Comparison of ENCODE assay signal across 35 cellular contexts in genomic region chr17:64998436-64999190, GRCh38. TPM values are rescaled to one million over a fixed set of nuclear protein-coding genes. Genes with fewer than 3 reads are reported as not detected.
DNase-seq lines count a peak whose midpoint lies in the region; ATAC-seq, FAIRE-seq and TF ChIP-seq lines count a peak whose summit lies in the region.
"Had no signal": no experiment of that assay in that cellular context is flagged by ENCODE, and none has a peak within 500 bp of the region (broad histone marks: within the 10 kb centered on the region; RNA-seq: fewer than 3 reads in every experiment).

No MANE protein-coding gene starts in this region.

- H3K79me2 ChIP-seq in SK-N-SH (ENCODE audit: insufficient read depth), result no peaks in the 10 kb centered on the region
- no peaks in the 10 kb centered on the region for H3K79me2 ChIP-seq in GM12878 (ENCODE audit: control insufficient read depth, insufficient read depth, low read length)

- H3K27me3 ChIP-seq in SK-N-SH (ENCODE audit: insufficient read depth) (no peaks in the 10 kb centered on the region), GM12878 (replicated peaks in 1 of 2; ENCODE audit: control insufficient read depth in 2 of 2, insufficient read depth in 2 of 2, low read length in 1 of 2) (no peaks in the 10 kb centered on the region)
- H3K27me3 ChIP-seq: ascending aorta, cardiac muscle cell, left lung, neutrophil, testis had no signal

- H3K4me1 ChIP-seq in SK-N-SH (ENCODE audit: control insufficient read depth in 1 of 2, insufficient read depth in 2 of 2, low read depth in 1 of 2, low read length in 1 of 2) (no peaks in the 10 kb centered on the region), GM12878 (ENCODE audit: control insufficient read depth, insufficient read depth, low read length) (no peaks in the 10 kb centered on the region)
- H3K4me1 ChIP-seq: ascending aorta, left lung, testis had no signal

- TF ChIP-seq EP300 in SK-N-SH (IDR thresholded peaks at IDR 0.05; ENCODE audit: borderline replicate concordance in 1 of 2, low read depth in 1 of 2, low read length in 1 of 2), result no peak
- no peak for TF ChIP-seq EP300 in GM12878 (IDR thresholded peaks at IDR 0.05; ENCODE audit: borderline replicate concordance in 1 of 2, control insufficient read depth in 1 of 2, low read depth in 2 of 2, low read length in 2 of 2)

- no TSS peak for BruUV-seq in GM12878 (replicated peaks; lab: Mats Ljungman, UMichigan)

- no peak for TF ChIP-seq POLR2A in GM12878 (IDR thresholded peaks at IDR 0.05; ENCODE audit: low read depth, low read length)
- TF ChIP-seq POLR2A in H54 (IDR thresholded peaks at IDR 0.05; ENCODE audit: low read depth, low read length), result no peak

- H3K27ac Mint-ChIP-seq in stimulated activated effector memory CD8-positive, alpha-beta T cell treated with anti-CD3 and anti-CD28 coated beads, Interleukin-12 subunit alpha, Interleukin-12 subunit beta, amount 100 ng/mL, for 72 hours, result no peak overlapping the region
- H3K27ac Mint-ChIP-seq: activated CD4-positive, alpha-beta T cell treated with anti-CD3 and anti-CD28 coated beads, Interleukin-2, amount 10 ng/mL, durations not matched to agents 24 days and 14 days; stimulated activated naive CD8-positive, alpha-beta T cell treated with anti-CD3 and anti-CD28 coated beads, Interleukin-15, Interleukin-2, amounts not matched to agents 100 ng/mL and 50 ng/mL, for 24 hours had no signal

- H3K27ac ChIP-seq in SK-N-SH (ENCODE audit: low read depth in 2 of 2, low read length in 1 of 2) (no peak overlapping the region), GM12878 (ENCODE audit: control insufficient read depth, insufficient read depth) (no peak overlapping the region)
- H3K27ac ChIP-seq: 22Rv1, ascending aorta, cardiac muscle cell, coronary artery, left lung, neutrophil, testis had no signal

- H3K4me1 Mint-ChIP-seq in stimulated activated effector memory CD8-positive, alpha-beta T cell treated with anti-CD3 and anti-CD28 coated beads, Interleukin-12 subunit alpha, Interleukin-12 subunit beta, amount 100 ng/mL, for 72 hours, result peaks cover 20% of the 10 kb centered on the region

- H3K36me3 ChIP-seq in SK-N-SH (replicated peaks in 1 of 2; ENCODE audit: control insufficient read depth in 1 of 2, insufficient read depth in 2 of 2, low read length in 1 of 2) (no peaks in the 10 kb centered on the region), GM12878 (ENCODE audit: control insufficient read depth in 2 of 2, insufficient read depth in 2 of 2, low read length in 1 of 2) (no peaks in the 10 kb centered on the region)
- H3K36me3 ChIP-seq: ascending aorta, cardiac muscle cell, left lung, neutrophil had no signal

- CTCF ChIA-PET in SK-N-SH (lab: Yijun Ruan, JAX) (interaction anchor here (1.0 to 1.6 kb wide), 2 partner anchors 15 to 139 kb away, joined by 3 to 4 read pairs; partner anchors contain the start of gene RGS9), GM12878 (lab: Yijun Ruan, JAX) (interaction anchor here (1.0 kb wide), 1 partner anchor 24 kb away, joined by 3 read pairs; no protein-coding TSS in a partner anchor)

- H3K36me3 Mint-ChIP-seq in stimulated activated effector memory CD8-positive, alpha-beta T cell treated with anti-CD3 and anti-CD28 coated beads, Interleukin-12 subunit alpha, Interleukin-12 subunit beta, amount 100 ng/mL, for 72 hours, result no peaks in the 10 kb centered on the region
- H3K36me3 Mint-ChIP-seq: CD14-positive monocyte had no signal

- H4K20me1 ChIP-seq in SK-N-SH (ENCODE audit: insufficient read depth), result no peaks in the 10 kb centered on the region
- H4K20me1 ChIP-seq in GM12878 (ENCODE audit: control insufficient read depth, insufficient read depth), result no peaks in the 10 kb centered on the region

- no peak for FAIRE-seq in GM12878 (lab: Jason Lieb, UNC)
- FAIRE-seq in H54 (lab: Jason Lieb, UNC), result no peak
- FAIRE-seq: islet of Langerhans, urothelium cell line had no signal

- H3K9me3 ChIP-seq in SK-N-SH (no peaks in the 10 kb centered on the region), GM12878 (replicated peaks; ENCODE audit: control insufficient read depth, insufficient read depth, low read length) (no peaks in the 10 kb centered on the region)
- H3K9me3 ChIP-seq: ascending aorta, left lung, neutrophil, testis had no signal

- RAD21 ChIA-PET in GM12878 (lab: Charles Lee; ENCODE audit: unreplicated experiment), result interaction anchor here (0.8 kb wide), 2 partner anchors 9 to 141 kb away, joined by 3 to 4 read pairs; no protein-coding TSS in a partner anchor

- H3K4me3 ChIP-seq in SK-N-SH (ENCODE audit: low read depth in 2 of 2, low read length in 1 of 2) (no peak overlapping the region), GM12878 (no peak overlapping the region)
- H3K4me3 ChIP-seq: ascending aorta, cardiac muscle cell, coronary artery, left lung, smooth muscle cell, testis had no signal

- in situ Hi-C loops in GM12878 (cut with MboI), result no loop called here

- H3K9me3 Mint-ChIP-seq in stimulated activated effector memory CD8-positive, alpha-beta T cell treated with anti-CD3 and anti-CD28 coated beads, Interleukin-12 subunit alpha, Interleukin-12 subunit beta, amount 100 ng/mL, for 72 hours, result no peaks in the 10 kb centered on the region
- H3K9me3 Mint-ChIP-seq: activated CD4-positive, alpha-beta T cell treated with anti-CD3 and anti-CD28 coated beads, Interleukin-2, amount 10 ng/mL, durations not matched to agents 24 days and 14 days; activated T-cell treated with anti-CD3 and anti-CD28 coated beads, Interleukin-2, amount 50 U/mL, for 4 hours; stimulated activated naive CD8-positive, alpha-beta T cell treated with anti-CD3 and anti-CD28 coated beads, Interleukin-15, Interleukin-2, amounts not matched to agents 100 ng/mL and 50 ng/mL, for 24 hours had no signal

- SMC1A ChIA-PET in GM12878 (lab: Charles Lee; ENCODE audit: uncharacterized antibody, unreplicated experiment), result interaction anchor here (0.6 to 1.6 kb wide), 5 partner anchors 10 to 1590 kb away, joined by 3 to 5 read pairs (median 3); no protein-coding TSS in a partner anchor

- H3K4me2 ChIP-seq in SK-N-SH (no peak overlapping the region), GM12878 (ENCODE audit: control insufficient read depth, insufficient read depth) (no peak overlapping the region)
- H3K4me2 ChIP-seq: smooth muscle cell had no signal

- DNase-seq in SK-N-SH (no peak), M059J (ENCODE audit: low read depth) (peak; percentile 65), GM12878 (ENCODE audit: low read depth, low spot score) (no peak), H54 (ENCODE audit: insufficient read length, low spot score) (no peak)
- DNase-seq in stimulated activated effector memory CD8-positive, alpha-beta T cell treated with anti-CD3 and anti-CD28 coated beads, Interleukin-12 subunit alpha, Interleukin-12 subunit beta, amount 100 ng/mL, for 72 hours (ENCODE audit: low spot score in 2 of 2), result no peak
- DNase-seq: activated CD4-positive, alpha-beta T cell treated with anti-CD3 and anti-CD28 coated beads, Interleukin-2, amount 10 ng/mL, durations not matched to agents 24 days and 14 days; activated gamma-delta T cell; activated T-cell treated with anti-CD3 and anti-CD28 coated beads, Interleukin-2, amount 50 U/mL, for 4 hours; DMS79; effector memory CD4-positive, alpha-beta T cell; glutamatergic neuron; left lung; mesendoderm; NCI-H1105 treated with DMSO at 0.1 percent for 48 hours; NCI-H2029; NCI-H524 treated with DMSO at 0.1 percent for 48 hours; NK-92 treated with Interleukin-12 subunit alpha and Interleukin-12 subunit beta, amount 100 ng/mL, for 24 hours; right cardiac atrium; SHP77; T-helper 9 cell; testis had no signal

- whole genome bisulfite sequencing in SK-N-SH (ENCODE audit: low lambda C conversion rate), result 78% methylated on average over 11 of the region's 11 CpGs
- WGBS in GM12878 (ENCODE audit: insufficient coverage, insufficient replicate concordance, low lambda C conversion rate, missing lambda C conversion rate), result 44% methylated on average over 11 of the region's 11 CpGs

- H3K9me2 ChIP-seq in SK-N-SH, result no peaks in the 10 kb centered on the region

- H3F3A ChIP-seq in SK-N-SH (replicated peaks; ENCODE audit: insufficient read depth), result no peaks in the 10 kb centered on the region

- no peak for TF ChIP-seq RAD21 in SK-N-SH (IDR thresholded peaks at IDR 0.05; ENCODE audit: low read length)
- TF ChIP-seq RAD21 in GM12878 (IDR thresholded peaks at IDR 0.05; ENCODE audit: insufficient read depth, low read depth, low read length), result no peak

- POLR2A ChIA-PET in SK-N-SH (lab: Yijun Ruan, JAX) (no interaction called here), GM12878 (lab: Charles Lee) (interaction anchor here (0.6 to 1.2 kb wide), 3 partner anchors 9 to 275 kb away, joined by 3 read pairs; no protein-coding TSS in a partner anchor)

- H2AFZ ChIP-seq in SK-N-SH (ENCODE audit: low read depth), result no peak overlapping the region
- no peak overlapping the region for H2AFZ ChIP-seq in GM12878 (ENCODE audit: control insufficient read depth, low read depth, low read length)

- ATAC-seq in SK-N-SH treated with all-trans-retinoic acid at 6 μM for 48 hours (no peak), GM12878 (peak; percentile 66), GM21717 (IDR thresholded peaks at IDR 0.05; ENCODE audit: unreplicated experiment) (no peak), HG03571 (IDR thresholded peaks at IDR 0.05; ENCODE audit: unreplicated experiment) (no peak)
- ATAC-seq in stimulated activated effector memory CD8-positive, alpha-beta T cell treated with anti-CD3 and anti-CD28 coated beads, Interleukin-12 subunit alpha, Interleukin-12 subunit beta, amount 100 ng/mL, for 72 hours, result peak; percentile 54
- ATAC-seq: activated T-cell treated with anti-CD3 and anti-CD28 coated beads, Interleukin-2, amount 50 U/mL, for 4 hours; left lung; Panc1; right cardiac atrium had no signal

- H3K4me3 Mint-ChIP-seq in stimulated activated effector memory CD8-positive, alpha-beta T cell treated with anti-CD3 and anti-CD28 coated beads, Interleukin-12 subunit alpha, Interleukin-12 subunit beta, amount 100 ng/mL, for 72 hours, result no peak overlapping the region
- H3K4me3 Mint-ChIP-seq: activated CD4-positive, alpha-beta T cell treated with anti-CD3 and anti-CD28 coated beads, Interleukin-2, amount 10 ng/mL, durations not matched to agents 24 days and 14 days; activated T-cell treated with anti-CD3 and anti-CD28 coated beads, Interleukin-2, amount 50 U/mL, for 4 hours; CD14-positive monocyte; stimulated activated naive CD8-positive, alpha-beta T cell treated with anti-CD3 and anti-CD28 coated beads, Interleukin-15, Interleukin-2, amounts not matched to agents 100 ng/mL and 50 ng/mL, for 24 hours had no signal

- intact Hi-C loops in GM12878 (cut with micrococcal nuclease; ENCODE audit: unreplicated experiment), result no loop called here

- no peak for TF ChIP-seq CTCF in SK-N-SH (IDR thresholded peaks at IDR 0.05)
- TF ChIP-seq CTCF in GM12878 (IDR thresholded peaks at IDR 0.05 in 2 of 3, conservative IDR thresholded peaks at IDR 0.05 in 1 of 3; ENCODE audit: control insufficient read depth in 2 of 3, extremely low read depth in 1 of 3, insufficient read depth in 1 of 3, low read depth in 3 of 3, low read length in 3 of 3), result no peak

- H3K9ac ChIP-seq in SK-N-SH, result no peak overlapping the region
- no peak overlapping the region for H3K9ac ChIP-seq in GM12878 (ENCODE audit: control insufficient read depth, insufficient read depth, low read length)

RNA-seq across cellular contexts. Expression of gene GNA13, which starts 57.9 kb away (rescaled TPM):
- polyA plus RNA-seq in SK-N-SH (2012; rRNA removed) (14.5 and 19.0 TPM in 2 replicates), GM12878 (2011; rRNA removed) (59.7 and 85.8 TPM in 2 replicates), GM12878 (2014; fragmentation: Illumina TruSeq; extraction: Trizol) (43.3 and 56.8 TPM in 2 replicates), GM12878 (2014; fragmentation: Nextera tagmentation; extraction: Ambion mirVana) (10 to 100 TPM in 1 of 2 experiments, 1 to 10 TPM in 1; 9.8 to 10.9 TPM), GM12878 (2014; rRNA removed) (22.7 and 26.4 TPM in 2 replicates), GM12878 (2016; fragmentation: Nextera tagmentation; extraction: Ambion mirVana) (10 to 100 TPM; 31.4 to 33.6 TPM)
- 23.4 and 24.8 TPM in 2 replicates for polyA plus RNA-seq in SK-N-SH (2012; cell fraction: cytosol; rRNA removed)
- polyA plus RNA-seq in SK-N-SH (2012; cell fraction: nucleus; rRNA removed), result 6.3 and 13.2 TPM in 2 replicates
- total RNA-seq in M059J (2014; rRNA removed; shearing (Covaris generic)), result 40.4 and 61.9 TPM in 2 replicates
- 62.4 and 63.0 TPM in 2 replicates for total RNA-seq in GM12878 (2013; cell fraction: nucleolus; rRNA removed)
- total RNA-seq in GM12878 (2014; rRNA removed) (39.3 and 45.2 TPM in 2 replicates), GM12878 (2014; rRNA removed; fragmentation: Illumina TruSeq; extraction: Trizol) (49.2 and 49.6 TPM in 2 replicates), GM12878 (2021) (40.5 and 43.5 TPM in 2 replicates)
- 20.1 TPM for polyA plus RNA-seq in GM12878 (2011; ENCODE audit: low read depth)
- 21.1 and 27.1 TPM in 2 replicates for polyA plus RNA-seq in GM12878 (2011; cell fraction: cytosol; rRNA removed)
- 17.5 and 21.7 TPM in 2 replicates for polyA plus RNA-seq in GM12878 (2011; cell fraction: nucleus; rRNA removed)
- 30.6 and 42.6 TPM in 2 replicates for polyA plus RNA-seq in GM12878 (2012)
- polyA minus RNA-seq in GM12878 (2011; rRNA and poly(A)+ RNA removed), result 62.3 and 96.0 TPM in 2 replicates
- 26.6 and 28.0 TPM in 2 replicates for polyA minus RNA-seq in GM12878 (2011; cell fraction: cytosol; rRNA and poly(A)+ RNA removed)
- polyA minus RNA-seq in GM12878 (2011; cell fraction: nucleus; rRNA and poly(A)+ RNA removed), result 15.1 and 23.2 TPM in 2 replicates

Comparison
In these comparisons a context has a peak if more than half of its experiments do, and no peak if none do; other contexts are left out.
1. ATAC-seq: peak in GM12878 (single experiment) and stimulated activated effector memory CD8-positive, alpha-beta T cell treated with anti-CD3 and anti-CD28 coated beads, Interleukin-12 subunit alpha, Interleukin-12 subunit beta, amount 100 ng/mL, for 72 hours (single experiment); none in SK-N-SH treated with all-trans-retinoic acid at 6 μM for 48 hours (single experiment), GM21717 (single experiment) and HG03571 (single experiment).